ENCODE assay signal across 8 cellular contexts in the genomic region with DNA sequence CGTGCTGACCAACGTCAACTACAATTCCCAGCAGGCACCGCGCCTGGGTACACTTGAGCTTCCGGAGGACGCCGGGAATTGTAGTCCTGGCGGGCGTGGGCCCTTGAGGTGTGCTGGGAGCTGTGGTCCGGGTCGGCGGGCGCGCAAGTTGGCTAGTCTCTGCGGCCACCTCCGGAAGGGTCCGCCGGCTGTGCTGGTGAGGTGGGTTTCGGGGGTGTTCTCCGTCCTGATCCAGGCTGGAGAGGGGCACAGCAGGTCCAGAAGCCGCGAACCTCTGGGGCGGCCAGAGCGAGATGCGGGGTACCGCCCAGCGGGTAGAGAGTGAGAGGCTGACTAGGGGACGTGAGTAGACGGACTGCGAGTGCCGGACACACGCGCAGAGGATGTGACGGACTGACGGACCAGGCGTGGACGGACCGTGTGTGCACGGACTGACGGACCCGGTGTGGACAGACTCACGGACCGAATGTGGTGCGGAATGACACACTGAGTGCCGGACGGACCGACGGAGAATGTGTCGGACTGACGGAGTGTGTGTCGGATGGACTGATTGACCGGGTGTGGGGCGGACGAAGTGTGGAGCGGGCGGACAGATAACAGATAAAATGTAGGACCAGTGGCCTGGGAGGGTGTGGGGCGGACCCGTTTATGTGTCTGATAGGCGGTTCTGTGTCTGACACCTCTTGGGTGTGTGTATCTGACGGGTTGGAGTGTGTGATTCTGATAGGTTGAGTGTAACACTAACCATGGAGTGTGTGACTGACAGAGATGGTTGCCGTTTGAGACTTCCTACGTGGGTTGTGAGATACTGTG. TPM values are rescaled to one million over a fixed set of nuclear protein-coding genes. Genes with fewer than 3 reads are reported as not detected.
DNase-seq lines count a peak whose midpoint lies in the region; ATAC-seq lines count a peak whose summit lies in the region.

A gene (plus strand): TSS at position 81 of the 813 bp plus-strand sequence. CDS start 7,809 bp downstream, outside the sequence.

- no peaks in the 10 kb centered on the region for H3K9me3 ChIP-seq in CD8-positive, alpha-beta memory T cell (ENCODE audit: low read length)

- H3K4me3 ChIP-seq in CD8-positive, alpha-beta memory T cell (ENCODE audit: low read length), result peak within 1 kb of the TSS; percentile 97

- no peaks in the 10 kb centered on the region for H3K36me3 ChIP-seq in CD8-positive, alpha-beta memory T cell (ENCODE audit: insufficient read depth, low read length)

- no peak within 1 kb of the TSS for H3K27ac Mint-ChIP-seq in CD8-positive, alpha-beta memory T cell
- no peak within 1 kb of the TSS for H3K27ac Mint-ChIP-seq in activated CD4-positive, alpha-beta memory T cell treated with anti-CD3 and anti-CD28 coated beads, Interleukin-2, amount 10 ng/mL, durations not matched to agents 7 days and 5 days

- POLR2A ChIA-PET in CD8-positive, alpha-beta memory T cell (lab: Charles Lee), result interaction anchor here (0.6 to 1.6 kb wide), 7 partner anchors 19 to 325 kb away, joined by 3 to 8 read pairs (median 4); a partner anchor contains a TSS
- POLR2A ChIA-PET in activated CD4-positive, alpha-beta memory T cell treated with anti-CD3 and anti-CD28 coated beads, Interleukin-2, amount 10 ng/mL, durations not matched to agents 7 days and 5 days (lab: Charles Lee), result interaction anchor here (1.0 to 2.2 kb wide), 12 partner anchors 9 to 193 kb away, joined by 3 to 23 read pairs (median 4); a partner anchor contains a TSS

- peaks cover 0 to 8% (median 0%) of the 10 kb centered on the region in 3 donors for H3K4me1 Mint-ChIP-seq in CD8-positive, alpha-beta memory T cell
- H3K4me1 Mint-ChIP-seq in activated CD4-positive, alpha-beta memory T cell treated with anti-CD3 and anti-CD28 coated beads, Interleukin-2, amount 10 ng/mL, durations not matched to agents 7 days and 5 days, result no peaks in the 10 kb centered on the region

- H3K27me3 ChIP-seq in CD8-positive, alpha-beta memory T cell (ENCODE audit: insufficient read depth, low read length, poor library complexity, severe bottlenecking), result no peaks in the 10 kb centered on the region

- peaks cover 0 to 7% (median 4%) of the 10 kb centered on the region in 3 donors for H3K36me3 Mint-ChIP-seq in CD8-positive, alpha-beta memory T cell
- peaks cover 9% of the 10 kb centered on the region for H3K36me3 Mint-ChIP-seq in activated CD4-positive, alpha-beta memory T cell treated with anti-CD3 and anti-CD28 coated beads, Interleukin-2, amount 10 ng/mL, durations not matched to agents 7 days and 5 days (ENCODE audit: low read depth)

- DNase-seq in CD8-positive, alpha-beta memory T cell, result peak; percentile 77 to 93 (median 84)
- DNase-seq in NCI-H774 (lab: John Stamatoyannopoulos, UW) (peak; percentile 93), lung microvascular endothelial cell (ENCODE audit: low read depth in 2 of 2) (peak; percentile 98)
- DNase-seq in activated CD4-positive, alpha-beta memory T cell treated with anti-CD3 and anti-CD28 coated beads, Interleukin-2, amount 10 ng/mL, durations not matched to agents 7 days and 5 days, result peak; percentile 93
- DNase-seq in effector CD8-positive, alpha-beta T cell (lab: John Stamatoyannopoulos, UW), result peak; percentile 76
- DNase-seq in stimulated activated CD4-positive, alpha-beta T cell treated with anti-CD3 and anti-CD28 coated beads, TNF-alpha, amount 100 ng/mL, for 24 hours (ENCODE audit: low read depth in 3 of 3), result peak; percentile 81 to 92 (median 85)

- ATAC-seq in GM19455 (IDR thresholded peaks at IDR 0.05; ENCODE audit: unreplicated experiment) (peak; percentile 89), HG03571 (IDR thresholded peaks at IDR 0.05; ENCODE audit: unreplicated experiment) (peak; percentile 73)

- no peak within 1 kb of the TSS for H3K4me3 Mint-ChIP-seq in CD8-positive, alpha-beta memory T cell
- H3K4me3 Mint-ChIP-seq in activated CD4-positive, alpha-beta memory T cell treated with anti-CD3 and anti-CD28 coated beads, Interleukin-2, amount 10 ng/mL, durations not matched to agents 7 days and 5 days, result no peak within 1 kb of the TSS

- H3K9me3 Mint-ChIP-seq in CD8-positive, alpha-beta memory T cell, result no peaks in the 10 kb centered on the region
- no peaks in the 10 kb centered on the region for H3K9me3 Mint-ChIP-seq in activated CD4-positive, alpha-beta memory T cell treated with anti-CD3 and anti-CD28 coated beads, Interleukin-2, amount 10 ng/mL, durations not matched to agents 7 days and 5 days

- peak within 1 kb of the TSS; percentile 94 for H3K27ac ChIP-seq in CD8-positive, alpha-beta memory T cell (ENCODE audit: low read depth, low read length)

- peaks cover 30% of the 10 kb centered on the region for H3K4me1 ChIP-seq in CD8-positive, alpha-beta memory T cell (ENCODE audit: insufficient read depth, low read length)

- no peaks in the 10 kb centered on the region for H3K27me3 Mint-ChIP-seq in CD8-positive, alpha-beta memory T cell
- H3K27me3 Mint-ChIP-seq in activated CD4-positive, alpha-beta memory T cell treated with anti-CD3 and anti-CD28 coated beads, Interleukin-2, amount 10 ng/mL, durations not matched to agents 7 days and 5 days, result no peaks in the 10 kb centered on the region

- CTCF ChIA-PET in CD8-positive, alpha-beta memory T cell (lab: Charles Lee), result interaction anchor here (1.1 to 2.1 kb wide), 3 partner anchors 21 to 193 kb away, joined by 3 to 6 read pairs (median 5); a partner anchor contains a TSS
- CTCF ChIA-PET in activated CD4-positive, alpha-beta memory T cell treated with anti-CD3 and anti-CD28 coated beads, Interleukin-2, amount 10 ng/mL, durations not matched to agents 7 days and 5 days (lab: Charles Lee), result interaction anchor here (0.9 to 2.2 kb wide), 6 partner anchors 20 to 254 kb away, joined by 4 to 12 read pairs (median 6); a partner anchor contains a TSS

RNA-seq across cellular contexts. Expression of the gene that starts here (rescaled TPM):
- total RNA-seq in CD8-positive, alpha-beta memory T cell, result 1 to 10 TPM; 5.3 to 5.7 TPM
- polyA plus RNA-seq in CD8-positive, alpha-beta memory T cell, result 2.7 TPM
- 1 to 10 TPM; 5.4 to 5.7 TPM for total RNA-seq in activated CD4-positive, alpha-beta memory T cell treated with anti-CD3 and anti-CD28 coated beads, Interleukin-2, amount 10 ng/mL, durations not matched to agents 7 days and 5 days
- total RNA-seq in lung microvascular endothelial cell, result 1.3 and 2.0 TPM in 2 replicates

Comparison
In these comparisons a context has a peak if more than half of its experiments do, and no peak if none do; other contexts are left out.
1. Peak in every context shown above with its lines: DNase-seq, ATAC-seq, H3K4me3 ChIP-seq and H3K27ac ChIP-seq.